ENCODE assay signal across 22 cellular contexts in the genomic region with DNA sequence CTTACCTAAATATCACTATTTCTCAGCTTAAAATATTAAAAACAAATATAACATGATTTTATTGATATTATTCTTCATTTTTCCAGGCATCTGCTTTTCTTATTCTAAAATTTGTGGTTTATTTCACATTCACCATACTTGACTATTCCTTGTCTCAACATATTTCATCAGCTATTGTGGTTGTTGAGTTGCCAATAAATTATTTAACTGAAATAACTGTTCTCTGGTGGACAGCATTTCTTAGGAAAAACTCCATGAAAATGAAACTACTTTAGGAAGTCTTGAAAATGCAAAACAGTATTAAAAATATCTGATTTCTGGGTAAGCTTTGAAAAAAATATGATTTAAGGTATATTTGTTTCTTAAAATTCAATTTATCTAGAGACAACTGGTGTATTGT.
"Had no signal": no experiment of that assay in that cellular context is flagged by ENCODE, and none has a peak within 500 bp of the region (broad histone marks: within the 10 kb centered on the region; RNA-seq: fewer than 3 reads in every experiment).

No MANE protein-coding gene starts in this region.

- H3K4me3 ChIP-seq: ascending aorta, colonic mucosa, lung, tibial artery, vagina had no signal

- FAIRE-seq: keratinocyte had no signal

- H3K36me3 ChIP-seq: ascending aorta, colonic mucosa, tibial artery, vagina had no signal

- H3K4me1 ChIP-seq: ascending aorta, colonic mucosa, foreskin keratinocyte, tibial artery, vagina had no signal

- DNase-seq: activated CD4-positive, alpha-beta T cell treated with anti-CD3 and anti-CD28 coated beads, Interleukin-2, amount 10 ng/mL, durations not matched to agents 24 days and 14 days; activated CD8-positive, alpha-beta T cell treated with anti-CD3 and anti-CD28 coated beads, Interleukin-2, amount 10 ng/mL, durations not matched to agents 7 days and 5 days; activated naive CD4-positive, alpha-beta T cell treated with anti-CD3 and anti-CD28 coated beads for 36 hours; activated naive CD8-positive, alpha-beta T cell treated with anti-CD3 and anti-CD28 coated beads, Interleukin-2, amount 50 U/mL, for 24 hours; activated T-cell treated with anti-CD3 and anti-CD28 coated beads, Interleukin-2, amount 50 U/mL, for 4 hours; colonic mucosa; foreskin keratinocyte; midbrain; occipital lobe; posterior cingulate gyrus; stimulated activated CD4-positive, alpha-beta T cell treated with anti-CD3 and anti-CD28 coated beads, Interleukin-12 subunit alpha, Interleukin-12 subunit beta, amount 100 ng/mL, for 4 hours; stimulated activated CD4-positive, alpha-beta T cell treated with anti-CD3 and anti-CD28 coated beads, Interleukin-1b, Interleukin-23, amount 100 ng/mL, for 48 hours; stimulated activated CD8-positive, alpha-beta memory T cell treated with anti-CD3 and anti-CD28 coated beads, Interleukin-4, amount 100 ng/mL, for 48 hours; stimulated activated naive CD4-positive, alpha-beta T cell; substantia nigra; T-helper 1 cell; T1000; tibial artery had no signal

- ATAC-seq: activated CD8-positive, alpha-beta T cell treated with anti-CD3 and anti-CD28 coated beads, Interleukin-2, amount 10 ng/mL, durations not matched to agents 7 days and 5 days; activated naive CD8-positive, alpha-beta T cell treated with anti-CD3 and anti-CD28 coated beads, Interleukin-2, amount 50 U/mL, for 24 hours; activated T-cell treated with anti-CD3 and anti-CD28 coated beads, Interleukin-2, amount 50 U/mL, for 4 hours; foreskin keratinocyte had no signal

- H3K27me3 ChIP-seq: ascending aorta, colonic mucosa, foreskin keratinocyte, tibial artery, vagina had no signal

- H3K27ac ChIP-seq: ascending aorta, colonic mucosa, foreskin keratinocyte, tibial artery, vagina had no signal

- H3K9me3 ChIP-seq: ascending aorta, colonic mucosa, tibial artery, vagina had no signal
